Comparison of ENCODE assay signal across 9 cellular contexts in genomic region chr21:41865002-41865777, GRCh38. TPM values are rescaled to one million over a fixed set of nuclear protein-coding genes. Genes with fewer than 3 reads are reported as not detected.
DNase-seq lines count a peak whose midpoint lies in the region; ATAC-seq and TF ChIP-seq lines count a peak whose summit lies in the region.
"Had no signal": no experiment of that assay in that cellular context is flagged by ENCODE, and none has a peak within 500 bp of the region (broad histone marks: within the 10 kb centered on the region; RNA-seq: fewer than 3 reads in every experiment).

No MANE protein-coding gene starts in this region.

- intact Hi-C loops in activated CD4-positive, alpha-beta T cell treated with anti-CD3 and anti-CD28 coated beads, Interleukin-2, amount 10 ng/mL, durations not matched to agents 24 days and 14 days (cut with micrococcal nuclease), result no loop called here
- intact Hi-C loops in spleen (cut with DNase I; ENCODE audit: low total_unique reads) (no loop called here), esophagus muscularis mucosa (cut with DNase I) (no loop called here)

- no peak overlapping the region for H3K4me3 ChIP-seq in GM23338
- peak overlapping the region; percentile 63 for H3K4me3 ChIP-seq in OCI-LY1 (ENCODE audit: low read depth, low read length, poor library complexity, severe bottlenecking)
- no peak overlapping the region for H3K4me3 ChIP-seq in spleen
- no peak overlapping the region for H3K4me3 ChIP-seq in esophagus muscularis mucosa

- peak overlapping the region; percentile 9 for H3K27ac Mint-ChIP-seq in activated CD4-positive, alpha-beta T cell treated with anti-CD3 and anti-CD28 coated beads, Interleukin-2, amount 10 ng/mL, durations not matched to agents 24 days and 14 days
- no peak overlapping the region for H3K27ac Mint-ChIP-seq in GM23338
- no peak overlapping the region for H3K27ac Mint-ChIP-seq in nephron progenitor cell

- peaks cover 39% of the 10 kb centered on the region for H3K79me2 ChIP-seq in GM23338 (replicated peaks; ENCODE audit: insufficient read depth)
- H3K79me2 ChIP-seq in OCI-LY1 (ENCODE audit: insufficient read depth, low read length), result peaks cover 9% of the 10 kb centered on the region; the same call in 1 of the 2 replicates

- no peaks in the 10 kb centered on the region for H3K27me3 Mint-ChIP-seq in activated CD4-positive, alpha-beta T cell treated with anti-CD3 and anti-CD28 coated beads, Interleukin-2, amount 10 ng/mL, durations not matched to agents 24 days and 14 days
- H3K27me3 Mint-ChIP-seq in GM23338 (ENCODE audit: insufficient read depth, low read depth, poor library complexity) (peaks cover 8% of the 10 kb centered on the region), nephron progenitor cell (ENCODE audit: low read depth, poor library complexity) (no peaks in the 10 kb centered on the region)

- H3K27me3 ChIP-seq in GM23338 (ENCODE audit: insufficient read depth) (no peaks in the 10 kb centered on the region), OCI-LY1 (ENCODE audit: insufficient read depth, low read length) (no peaks in the 10 kb centered on the region), spleen (replicated peaks in 1 of 7) (no peaks in the 10 kb centered on the region), esophagus muscularis mucosa (no peaks in the 10 kb centered on the region)

- 50 to 71% (median 60%) methylated on average over 14 to 15 of the region's 15 CpGs for WGBS in spleen, 5 donors
- 82% methylated on average over 14 of the region's 15 CpGs for WGBS in esophagus muscularis mucosa

- no peak overlapping the region for H2AFZ ChIP-seq in GM23338
- no peak overlapping the region for H2AFZ ChIP-seq in OCI-LY1 (ENCODE audit: low read length)

- TF ChIP-seq CTCF in GM23338 (conservative IDR thresholded peaks at IDR 0.05; ENCODE audit: low read depth in 2 of 2) (no peak), OCI-LY1 (IDR thresholded peaks at IDR 0.05; ENCODE audit: low read length) (no peak), spleen (IDR thresholded peaks at IDR 0.05 in 8 of 11, conservative IDR thresholded peaks at IDR 0.05 in 3 of 11) (no peak), esophagus muscularis mucosa (IDR thresholded peaks at IDR 0.05) (no peak), nephron progenitor cell (IDR thresholded peaks at IDR 0.05) (no peak)

- ATAC-seq in GM23338 (no peak; the same call in 2 of the 3 replicates), HG03342 (IDR thresholded peaks at IDR 0.05; ENCODE audit: unreplicated experiment) (no peak)

- H3K4me2 ChIP-seq in GM23338 (no peak overlapping the region), OCI-LY1 (ENCODE audit: low read length) (peak overlapping the region; percentile 71)

- H3K27ac ChIP-seq in GM23338 (ENCODE audit: low read depth), result no peak overlapping the region
- H3K27ac ChIP-seq in OCI-LY1 (ENCODE audit: low read depth, low read length, poor library complexity, severe bottlenecking), result peak overlapping the region; percentile 100
- H3K27ac ChIP-seq in spleen, result peak overlapping the region in 2 of 8 donors; percentile 18 to 28
- no peak overlapping the region for H3K27ac ChIP-seq in esophagus muscularis mucosa (replicated peaks in 1 of 4)

- DNase-seq in activated CD4-positive, alpha-beta T cell treated with anti-CD3 and anti-CD28 coated beads, Interleukin-2, amount 10 ng/mL, durations not matched to agents 24 days and 14 days, result no peak
- no peak for DNase-seq in activated CD4-positive, alpha-beta T cell treated with anti-CD3 and anti-CD28 coated beads for 4 hours
- DNase-seq in GM23338 (ENCODE audit: low spot score), result peak; percentile 66
- DNase-seq in spleen, result peak; percentile 38
- no peak for DNase-seq in esophagus muscularis mucosa (ENCODE audit: extremely low spot score)
- no peak for DNase-seq in nephron progenitor cell
- DNase-seq: NCI-H82 had no signal

- no peaks in the 10 kb centered on the region for H3K9me3 Mint-ChIP-seq in activated CD4-positive, alpha-beta T cell treated with anti-CD3 and anti-CD28 coated beads, Interleukin-2, amount 10 ng/mL, durations not matched to agents 24 days and 14 days
- H3K9me3 Mint-ChIP-seq in GM23338, result no peaks in the 10 kb centered on the region
- H3K9me3 Mint-ChIP-seq in nephron progenitor cell, result no peaks in the 10 kb centered on the region

- no peaks in the 10 kb centered on the region for H3K4me1 ChIP-seq in GM23338 (ENCODE audit: insufficient read depth)
- H3K4me1 ChIP-seq in OCI-LY1 (ENCODE audit: insufficient read depth, low read length, severe bottlenecking), result peaks cover 99% of the 10 kb centered on the region
- peaks cover 0 to 53% (median 10%) of the 10 kb centered on the region in 6 donors for H3K4me1 ChIP-seq in spleen
- H3K4me1 ChIP-seq in esophagus muscularis mucosa, result peaks cover 0 to 11% (median 8%) of the 10 kb centered on the region in 4 donors

- H4K20me1 ChIP-seq in GM23338 (replicated peaks; ENCODE audit: insufficient read depth) (peaks cover 2% of the 10 kb centered on the region; the same call in 1 of the 2 replicates), OCI-LY1 (ENCODE audit: insufficient read depth, low read length) (no peaks in the 10 kb centered on the region)

- H3F3A ChIP-seq in GM23338 (replicated peaks; ENCODE audit: low read depth) (no peaks in the 10 kb centered on the region), OCI-LY1 (ENCODE audit: insufficient read depth, low read length) (peaks cover 7% of the 10 kb centered on the region; the same call in 1 of the 2 replicates)

- H3K9ac ChIP-seq in OCI-LY1 (ENCODE audit: low read length), result peak overlapping the region; percentile 97

- TF ChIP-seq EP300 in esophagus muscularis mucosa (IDR thresholded peaks at IDR 0.05), result no peak

- TF ChIP-seq POLR2A in spleen (IDR thresholded peaks at IDR 0.05) (no peak), esophagus muscularis mucosa (IDR thresholded peaks at IDR 0.05; ENCODE audit: low read depth) (no peak)

- peaks cover 14% of the 10 kb centered on the region for H3K4me1 Mint-ChIP-seq in activated CD4-positive, alpha-beta T cell treated with anti-CD3 and anti-CD28 coated beads, Interleukin-2, amount 10 ng/mL, durations not matched to agents 24 days and 14 days
- H3K4me1 Mint-ChIP-seq in GM23338, result peaks cover 11% of the 10 kb centered on the region
- H3K4me1 Mint-ChIP-seq in nephron progenitor cell, result peaks cover 41% of the 10 kb centered on the region

- H3K4me3 Mint-ChIP-seq in activated CD4-positive, alpha-beta T cell treated with anti-CD3 and anti-CD28 coated beads, Interleukin-2, amount 10 ng/mL, durations not matched to agents 24 days and 14 days, result no peak overlapping the region
- H3K4me3 Mint-ChIP-seq in GM23338 (no peak overlapping the region), nephron progenitor cell (no peak overlapping the region)

- H3K9me3 ChIP-seq in OCI-LY1 (ENCODE audit: low read length) (no peaks in the 10 kb centered on the region), spleen (no peaks in the 10 kb centered on the region), esophagus muscularis mucosa (no peaks in the 10 kb centered on the region)

- no peaks in the 10 kb centered on the region for H3K36me3 ChIP-seq in GM23338 (ENCODE audit: insufficient read depth)
- H3K36me3 ChIP-seq in OCI-LY1 (ENCODE audit: insufficient read depth, low read length), result no peaks in the 10 kb centered on the region
- peaks cover 0 to 3% (median 0%) of the 10 kb centered on the region in 6 donors for H3K36me3 ChIP-seq in spleen
- H3K36me3 ChIP-seq in esophagus muscularis mucosa, result no peaks in the 10 kb centered on the region

- H3K36me3 Mint-ChIP-seq in activated CD4-positive, alpha-beta T cell treated with anti-CD3 and anti-CD28 coated beads, Interleukin-2, amount 10 ng/mL, durations not matched to agents 24 days and 14 days (ENCODE audit: low read depth), result peaks cover 1% of the 10 kb centered on the region
- no peaks in the 10 kb centered on the region for H3K36me3 Mint-ChIP-seq in GM23338 (ENCODE audit: low read depth)
- no peaks in the 10 kb centered on the region for H3K36me3 Mint-ChIP-seq in nephron progenitor cell (ENCODE audit: low read depth)

- H3K9me2 ChIP-seq in GM23338 (ENCODE audit: insufficient read depth) (no peaks in the 10 kb centered on the region), OCI-LY1 (ENCODE audit: low read depth, low read length) (no peaks in the 10 kb centered on the region)

TF ChIP-seq in GM23338, 12 proteins besides CTCF, POLR2A, EP300 and RAD21 (continues in another document):
- TF ChIP-seq REST (IDR thresholded peaks at IDR 0.05; ENCODE audit: unreplicated experiment) (no peak), STAT1 (IDR thresholded peaks at IDR 0.05; ENCODE audit: unreplicated experiment) (no peak), CREB1 (CRISPR knock-in tag; IDR thresholded peaks at IDR 0.05; ENCODE audit: low read depth) (no peak)

RNA-seq across cellular contexts. Expression of gene PRDM15, which starts 14.0 kb away (rescaled TPM):
- 18.6 and 19.1 TPM in 2 replicates for total RNA-seq in activated CD4-positive, alpha-beta T cell treated with anti-CD3 and anti-CD28 coated beads, Interleukin-2, amount 10 ng/mL, durations not matched to agents 24 days and 14 days
- total RNA-seq in GM23338 (2014; rRNA removed; shearing (Covaris generic)), result 8.2 and 10.6 TPM in 2 replicates
- polyA plus RNA-seq in GM23338 (2016; fragmentation: Nextera tagmentation; extraction: Ambion mirVana), result 3.0 and 3.1 TPM in 2 replicates
- 10 to 100 TPM in 6 of 7 donors, 1 to 10 TPM in 1; 8.4 to 18.0 (median 12.2) TPM for total RNA-seq in spleen
- polyA plus RNA-seq in spleen, result 1 to 10 TPM; 4.4 to 6.5 (median 6.0) TPM
- 1 to 10 TPM; 5.0 to 6.3 (median 5.4) TPM for total RNA-seq in esophagus muscularis mucosa

Comparison
In these comparisons a context has a peak if more than half of its experiments do, and no peak if none do; other contexts are left out.
1. DNase-seq: peak in GM23338 (single experiment) and spleen (single experiment); none in activated CD4-positive, alpha-beta T cell treated with anti-CD3 and anti-CD28 coated beads, Interleukin-2, amount 10 ng/mL, durations not matched to agents 24 days and 14 days (single experiment), activated CD4-positive, alpha-beta T cell treated with anti-CD3 and anti-CD28 coated beads for 4 hours (0 of 2), esophagus muscularis mucosa (single experiment) and nephron progenitor cell (single experiment).